In the genomic region with DNA sequence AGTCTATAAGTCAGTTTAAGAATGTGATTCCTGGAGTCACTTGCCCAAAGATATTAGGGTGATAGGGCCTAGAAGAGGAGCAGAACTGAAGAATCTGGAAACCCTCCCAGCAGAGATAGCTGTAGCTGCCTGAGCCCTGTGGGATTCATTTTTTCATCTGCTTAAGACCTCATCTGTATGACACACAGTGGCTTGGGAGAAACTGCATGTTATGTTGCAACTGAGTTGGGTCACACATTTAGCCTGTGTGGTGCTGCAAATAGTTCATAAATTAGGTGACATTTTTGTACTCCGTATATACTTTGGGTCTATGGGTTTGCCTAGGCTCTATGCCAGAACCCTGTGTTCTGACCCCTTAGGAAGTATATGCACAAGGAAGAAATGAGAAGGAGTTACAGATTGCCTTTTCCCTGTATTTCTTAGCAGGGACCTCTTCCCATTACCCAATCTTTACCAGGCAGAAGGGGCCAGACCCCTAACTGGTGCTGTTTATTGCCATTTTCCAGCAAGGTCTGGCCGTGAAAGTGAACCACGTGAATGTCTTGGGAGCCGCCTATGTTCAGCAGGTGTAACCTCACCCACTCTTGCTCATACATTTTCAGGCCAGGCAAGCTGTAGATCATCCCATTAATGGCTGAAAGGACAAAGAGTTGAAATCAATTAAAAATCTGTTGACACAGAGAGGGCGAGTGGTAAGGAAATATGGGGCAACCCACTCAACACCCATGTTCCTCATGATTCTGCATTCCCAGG, we compare ENCODE assay signal across 13 cellular contexts. TPM values are rescaled to one million over a fixed set of nuclear protein-coding genes. Genes with fewer than 3 reads are reported as not detected.
DNase-seq lines count a peak whose midpoint lies in the region; ATAC-seq and TF ChIP-seq lines count a peak whose summit lies in the region.
"Had no signal": no experiment of that assay in that cellular context is flagged by ENCODE, and none has a peak within 500 bp of the region (broad histone marks: within the 10 kb centered on the region; RNA-seq: fewer than 3 reads in every experiment).

No MANE protein-coding gene starts in this region.

- no peaks in the 10 kb centered on the region for H3K27me3 ChIP-seq in vagina

- no peaks in the 10 kb centered on the region for H3K36me3 ChIP-seq in vagina
- H3K36me3 ChIP-seq: HAP-1 had no signal

- H3K27ac ChIP-seq in VCaP (peak overlapping the region; percentile 94), vagina (peak overlapping the region; percentile 57)

- H3K9me3 ChIP-seq in vagina: no peaks in the 10 kb centered on the region
- H3K9me3 ChIP-seq: HAP-1 had no signal

- DNase-seq in left ventricle myocardium superior (no peak), cardiac septum (ENCODE audit: low spot score) (no peak), kidney tubule cell (ENCODE audit: low spot score) (peak; percentile 40), vagina (ENCODE audit: extremely low spot score in 2 of 2) (no peak), NCI-H1048 (lab: John Stamatoyannopoulos, UW) (no peak), mesenteric fat pad (ENCODE audit: low spot score) (no peak), NCI-H1092 (lab: John Stamatoyannopoulos, UW) (no peak)
- DNase-seq: caudate nucleus had no signal

- no peak for TF ChIP-seq POLR2A in vagina (IDR thresholded peaks at IDR 0.05)

- no peaks in the 10 kb centered on the region for H3K4me1 ChIP-seq in vagina
- H3K4me1 ChIP-seq: HAP-1 had no signal

- TF ChIP-seq CTCF in VCaP (conservative IDR thresholded peaks at IDR 0.05) (no peak), vagina (IDR thresholded peaks at IDR 0.05) (no peak)

- ATAC-seq in left ventricle myocardium superior: peak; percentile 73
- ATAC-seq: activated T-helper 17 cell treated with anti-CD3 and anti-CD28 coated beads, Interleukin-2, amount 50 U/mL, for 72 hours; Panc1 had no signal

- intact Hi-C loops in left ventricle myocardium superior (cut with micrococcal nuclease): no loop called here
- intact Hi-C loops in cardiac septum (cut with DNase I): no loop called here
- intact Hi-C loops in vagina (cut with DNase I): no loop called here

- no peak overlapping the region for H3K4me3 ChIP-seq in vagina
- H3K4me3 ChIP-seq: HAP-1 had no signal

RNA-seq across cellular contexts. Expression of a gene that starts 41.9 kb away (rescaled TPM):
- total RNA-seq in left ventricle myocardium superior (18.2 TPM), cardiac septum (5.1 TPM), vagina (21.1 TPM), mesenteric fat pad (53.9 TPM)

RNA-seq across cellular contexts. Expression of a gene that starts 58.6 kb away (rescaled TPM):
- total RNA-seq in left ventricle myocardium superior (11.8 TPM), cardiac septum (0.97 TPM), vagina (3.9 TPM), mesenteric fat pad (3.8 TPM)
- total RNA-seq: glomerular endothelial cell had no signal
